3 cellular contexts compared by ENCODE assay signal in genomic region chr1:1428967-1429366, GRCh38. TPM values are rescaled to one million over a fixed set of nuclear protein-coding genes. Genes with fewer than 3 reads are reported as not detected.
"Had no signal": no experiment of that assay in that cellular context is flagged by ENCODE, and none has a peak within 500 bp of the region (broad histone marks: within the 10 kb centered on the region; RNA-seq: fewer than 3 reads in every experiment).

No MANE protein-coding gene starts in this region.

RNA-seq across cellular contexts. Expression of gene VWA1, which starts 6.5 kb away (rescaled TPM):
- polyA plus RNA-seq: immature natural killer cell had no signal

RNA-seq across cellular contexts. Expression of gene ANKRD65, which starts 7.9 kb away (rescaled TPM):
- total RNA-seq: mononuclear cell had no signal
- polyA plus RNA-seq: immature natural killer cell had no signal

RNA-seq across cellular contexts. Expression of gene ATAD3C, which starts 20.5 kb away (rescaled TPM):
- polyA plus RNA-seq: fibroblast of lung had no signal
